Comparison of ENCODE assay signal across 16 cellular contexts in the genomic region with DNA sequence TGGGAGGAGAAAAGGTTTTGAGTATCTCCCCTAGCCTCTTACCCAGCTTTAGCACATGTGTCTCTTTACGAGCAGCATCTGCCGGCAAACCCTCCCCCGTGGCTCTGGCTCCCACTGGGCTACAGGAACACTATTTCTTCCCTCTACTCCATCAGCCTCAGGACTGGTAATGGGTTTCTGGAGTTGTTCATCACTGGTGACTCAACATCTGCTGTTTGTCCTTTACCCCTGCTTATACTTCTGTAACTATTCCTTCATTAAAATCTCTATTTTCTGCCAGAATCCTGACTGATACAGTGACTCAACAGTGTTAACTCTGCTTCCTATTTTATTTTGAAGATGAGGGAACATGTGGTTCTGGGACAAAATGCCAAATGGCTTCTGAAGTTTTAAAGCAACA.
DNase-seq lines count a peak whose midpoint lies in the region; ATAC-seq, FAIRE-seq and TF ChIP-seq lines count a peak whose summit lies in the region.
"Had no signal": no experiment of that assay in that cellular context is flagged by ENCODE, and none has a peak within 500 bp of the region (broad histone marks: within the 10 kb centered on the region; RNA-seq: fewer than 3 reads in every experiment).

No MANE protein-coding gene starts in this region.

- WGBS in pancreas, 2 donors = 77 to 84% methylated on average over 3 of the region's 3 CpGs

- H3K4me1 ChIP-seq in pancreas (no peaks in the 10 kb centered on the region), kidney (ENCODE audit: control insufficient read depth in 1 of 2, insufficient read depth in 1 of 2, low read depth in 1 of 2, low read length in 2 of 2) (no peaks in the 10 kb centered on the region)
- H3K4me1 ChIP-seq: heart right ventricle had no signal

- H3K36me3 ChIP-seq in pancreas (no peaks in the 10 kb centered on the region), kidney (ENCODE audit: control insufficient read depth in 1 of 2, insufficient read depth in 2 of 2, low read length in 2 of 2) (no peaks in the 10 kb centered on the region)
- H3K36me3 ChIP-seq: heart right ventricle had no signal

- H3K27ac ChIP-seq in pancreas = no peak overlapping the region
- H3K27ac ChIP-seq in kidney (ENCODE audit: low read depth in 2 of 2, low read length in 2 of 2) = no peak overlapping the region
- H3K27ac ChIP-seq: heart right ventricle, VCaP had no signal

- H3K9ac ChIP-seq in kidney (ENCODE audit: low read length in 2 of 2) = no peak overlapping the region

- DNase-seq in AG09319 (ENCODE audit: extremely low read depth, low read depth) = peak; percentile 39
- DNase-seq in LHCN-M2 (ENCODE audit: low read depth) = peak; percentile 93
- DNase-seq in fibroblast of mammary gland (ENCODE audit: low read depth) = peak; percentile 99
- no peak for DNase-seq in pancreas
- DNase-seq in kidney = no peak
- no peak for DNase-seq in NCI-H2196 treated with DMSO at 0.1 percent for 48 hours (lab: John Stamatoyannopoulos, UW; ENCODE audit: unreplicated experiment)
- DNase-seq in GM20000 (ENCODE audit: low spot score) = no peak
- DNase-seq: activated naive CD8-positive, alpha-beta T cell treated with anti-CD3 and anti-CD28 coated beads for 36 hours; heart right ventricle; NCI-H1694 treated with DMSO at 0.1 percent for 48 hours; NK-92 treated with Interleukin-12 subunit alpha and Interleukin-12 subunit beta, amount 100 ng/mL, for 24 hours; stimulated activated CD4-positive, alpha-beta T cell treated with anti-CD3 and anti-CD28 coated beads, Interleukin-2, amount 100 ng/mL, for 24 hours had no signal

- TF ChIP-seq CTCF in AG09319 (IDR thresholded peaks at IDR 0.05; ENCODE audit: low read depth, low read length) = no peak
- no peak for TF ChIP-seq CTCF in fibroblast of mammary gland (conservative IDR thresholded peaks at IDR 0.05; ENCODE audit: control insufficient read depth, insufficient read depth, low read depth, low read length)
- no peak for TF ChIP-seq CTCF in pancreas (IDR thresholded peaks at IDR 0.05)
- TF ChIP-seq CTCF in kidney (IDR thresholded peaks at IDR 0.05; ENCODE audit: borderline replicate concordance, extremely low read depth, insufficient read depth) = no peak
- TF ChIP-seq CTCF in GM20000 (IDR thresholded peaks at IDR 0.05; ENCODE audit: extremely low read depth, missing control alignments) = no peak

- H3K4me3 ChIP-seq in fibroblast of mammary gland (ENCODE audit: control insufficient read depth, low read depth, low read length) = no peak overlapping the region
- H3K4me3 ChIP-seq in pancreas = no peak overlapping the region
- H3K4me3 ChIP-seq in kidney (ENCODE audit: low read length in 2 of 2) = no peak overlapping the region
- H3K4me3 ChIP-seq: heart right ventricle had no signal

- FAIRE-seq in pancreas (lab: Jason Lieb, UNC) (no peak), kidney (lab: Jason Lieb, UNC) (no peak)
- FAIRE-seq: G401.6 had no signal

- H3K9me3 ChIP-seq in pancreas = no peaks in the 10 kb centered on the region
- no peaks in the 10 kb centered on the region for H3K9me3 ChIP-seq in kidney (ENCODE audit: control insufficient read depth in 1 of 2, low read length in 2 of 2)
- H3K9me3 ChIP-seq: heart right ventricle had no signal

- intact Hi-C loops in pancreas (cut with DNase I) = no loop called here
- intact Hi-C loops in kidney (cut with DNase I) = no loop called here

- ATAC-seq in pancreas (peak in 3 of 4 donors; percentile 28 to 63 (median 52)), GM18867 (IDR thresholded peaks at IDR 0.05; ENCODE audit: unreplicated experiment) (no peak)
- ATAC-seq: stimulated activated effector memory CD8-positive, alpha-beta T cell treated with anti-CD3 and anti-CD28 coated beads, Interleukin-12 subunit alpha, Interleukin-12 subunit beta, amount 100 ng/mL, for 72 hours had no signal

- H3K27me3 ChIP-seq in pancreas = no peaks in the 10 kb centered on the region
- H3K27me3 ChIP-seq: heart right ventricle had no signal

Comparison
In these comparisons a context has a peak if more than half of its experiments do, and no peak if none do; other contexts are left out.
1. DNase-seq: peak in AG09319 (single experiment), LHCN-M2 (single experiment) and fibroblast of mammary gland (single experiment); none in pancreas (0 of 6), kidney (single experiment), NCI-H2196 treated with DMSO at 0.1 percent for 48 hours (single experiment) and GM20000 (single experiment).